23 cellular contexts compared by ENCODE assay signal in genomic region chr2:133573771-133574170, GRCh38. TPM values are rescaled to one million over a fixed set of nuclear protein-coding genes. Genes with fewer than 3 reads are reported as not detected.
"Had no signal": no experiment of that assay in that cellular context is flagged by ENCODE, and none has a peak within 500 bp of the region (broad histone marks: within the 10 kb centered on the region; RNA-seq: fewer than 3 reads in every experiment).

No MANE protein-coding gene starts in this region.

- DNase-seq: KBM-7; NCI-H1092; NCI-H1105 treated with DMSO at 0.1 percent for 48 hours; NCI-H1417 treated with DMSO at 0.1 percent for 48 hours; NCI-H146; NCI-H1694 treated with DMSO at 0.1 percent for 48 hours; NCI-H1930; NCI-H2081; NCI-H2107; NCI-H2227 treated with DMSO at 0.1 percent for 48 hours; NCI-H524 treated with DMSO at 0.1 percent for 48 hours; NCI-H69; NCI-H774; NK-92 treated with Interleukin-12 subunit alpha and Interleukin-12 subunit beta, amount 100 ng/mL, for 24 hours; SHP77; SW 1271 had no signal

- ATAC-seq: Panc1, PC-3 had no signal

- H3K9me3 ChIP-seq: SK-N-SH had no signal

- H3K27ac ChIP-seq: HL-60, RWPE1 had no signal

RNA-seq across cellular contexts. Expression of gene NCKAP5, which starts 5.5 kb away (rescaled TPM):
- total RNA-seq: MCF 10A, OCI-LY7 had no signal
